Comparison of ENCODE assay signal across 27 cellular contexts in the genomic region with DNA sequence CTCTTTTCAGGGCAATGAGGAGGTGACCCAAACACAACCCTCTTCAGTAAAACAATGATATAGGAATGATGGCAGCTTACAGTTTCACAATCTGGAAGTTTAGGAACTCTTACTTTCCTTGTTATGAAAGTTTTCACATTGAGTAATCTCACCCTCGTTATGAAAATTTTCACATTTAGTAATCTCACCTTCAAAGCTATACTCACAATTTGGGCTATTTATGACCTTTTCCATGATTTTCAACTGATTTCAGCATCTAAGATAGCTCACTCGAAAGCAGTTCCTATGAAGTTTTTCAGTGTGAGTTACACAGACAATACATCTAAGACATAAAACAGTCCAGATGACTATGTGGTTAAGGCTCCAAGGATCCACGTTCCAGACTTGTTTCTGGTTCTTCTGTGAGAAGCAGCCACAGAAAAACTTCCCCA. TPM values are rescaled to one million over a fixed set of nuclear protein-coding genes. Genes with fewer than 3 reads are reported as not detected.
DNase-seq lines count a peak whose midpoint lies in the region; ATAC-seq lines count a peak whose summit lies in the region.
"Had no signal": no experiment of that assay in that cellular context is flagged by ENCODE, and none has a peak within 500 bp of the region (broad histone marks: within the 10 kb centered on the region; RNA-seq: fewer than 3 reads in every experiment).

No MANE protein-coding gene starts in this region.

- H3K27me3 Mint-ChIP-seq in activated T-helper 2 cell treated with anti-CD3 and anti-CD28 coated beads, Interferon-gamma antibody, Interleukin-2, Interleukin-4, amounts not matched to agents 10 μg/mL and 5 μg/mL and 100 μg/mL, durations not matched to agents 14 hours and 24 hours and 36 hours (ENCODE audit: low read depth): peaks cover 41% of the 10 kb centered on the region

- H3K4me1 Mint-ChIP-seq in activated T-helper 2 cell treated with anti-CD3 and anti-CD28 coated beads, Interferon-gamma antibody, Interleukin-2, Interleukin-4, amounts not matched to agents 10 μg/mL and 5 μg/mL and 100 μg/mL, durations not matched to agents 14 hours and 24 hours and 36 hours (ENCODE audit: low read depth): peaks cover 18% of the 10 kb centered on the region

- H3K9me2 ChIP-seq in GM23248 (ENCODE audit: insufficient read depth): no peaks in the 10 kb centered on the region

- DNase-seq in AG08395 (ENCODE audit: low spot score) (peak; percentile 75), GM23248 (peak; percentile 89), adipocyte (ENCODE audit: low read depth) (peak; percentile 74), hepatic stellate cell (ENCODE audit: low spot score) (peak; percentile 64), middle frontal gyrus (ENCODE audit: extremely low spot score, low spot score) (no peak)
- DNase-seq in activated T-helper 2 cell treated with anti-CD3 and anti-CD28 coated beads, Interferon-gamma antibody, Interleukin-2, Interleukin-4, amounts not matched to agents 10 μg/mL and 5 μg/mL and 100 μg/mL, durations not matched to agents 14 hours and 24 hours and 36 hours (ENCODE audit: low spot score): no peak
- DNase-seq: activated CD4-positive, alpha-beta T cell treated with anti-CD3 and anti-CD28 coated beads, Interleukin-2, amount 10 ng/mL, durations not matched to agents 24 days and 14 days; activated CD8-positive, alpha-beta memory T cell treated with anti-CD3 and anti-CD28 coated beads, Interleukin-2, amount 10 ng/mL, durations not matched to agents 7 days and 5 days; body of pancreas; effector CD8-positive, alpha-beta T cell; erythroblast; glutamatergic neuron; H9; naive thymus-derived CD4-positive, alpha-beta T cell; NCI-H146; NCI-H2171; NCI-H524 treated with DMSO at 0.1 percent for 48 hours; pancreas; right lobe of liver; stimulated activated CD8-positive, alpha-beta memory T cell treated with anti-CD3 and anti-CD28 coated beads, Interleukin-4, amount 100 ng/mL, for 48 hours; upper lobe of left lung had no signal

- no peak overlapping the region for H3K27ac Mint-ChIP-seq in activated T-helper 2 cell treated with anti-CD3 and anti-CD28 coated beads, Interferon-gamma antibody, Interleukin-2, Interleukin-4, amounts not matched to agents 10 μg/mL and 5 μg/mL and 100 μg/mL, durations not matched to agents 14 hours and 24 hours and 36 hours
- H3K27ac Mint-ChIP-seq: activated CD4-positive, alpha-beta T cell treated with anti-CD3 and anti-CD28 coated beads, Interleukin-2, amount 10 ng/mL, durations not matched to agents 24 days and 14 days; activated CD8-positive, alpha-beta memory T cell treated with anti-CD3 and anti-CD28 coated beads, Interleukin-2, amount 10 ng/mL, durations not matched to agents 7 days and 5 days; activated naive CD4-positive, alpha-beta T cell treated with anti-CD3 and anti-CD28 coated beads, Interleukin-2, amount 50 U/mL, for 24 hours; activated T-helper 1 cell treated with anti-CD3 and anti-CD28 coated beads, Interleukin-12 subunit alpha, Interleukin-12 subunit beta, Interleukin-2, Interleukin-4 antibody, amounts not matched to agents 30 ng/mL and 10 ng/mL and 1 ng/mL, durations not matched to agents 14 hours and 24 hours and 36 hours; H9; memory B cell; naive thymus-derived CD4-positive, alpha-beta T cell had no signal

- in situ Hi-C loops in GM23248 (cut with MboI): no loop called here

- H3K36me3 Mint-ChIP-seq in activated T-helper 2 cell treated with anti-CD3 and anti-CD28 coated beads, Interferon-gamma antibody, Interleukin-2, Interleukin-4, amounts not matched to agents 10 μg/mL and 5 μg/mL and 100 μg/mL, durations not matched to agents 14 hours and 24 hours and 36 hours (ENCODE audit: low read depth): no peaks in the 10 kb centered on the region
- H3K36me3 Mint-ChIP-seq: activated CD8-positive, alpha-beta memory T cell treated with anti-CD3 and anti-CD28 coated beads, Interleukin-2, amount 10 ng/mL, durations not matched to agents 7 days and 5 days had no signal

- H3K27me3 ChIP-seq in GM23248 (replicated peaks; ENCODE audit: insufficient read depth) (no peaks in the 10 kb centered on the region), adipocyte (replicated peaks; ENCODE audit: control insufficient read depth, insufficient read depth, low read length) (peaks cover 9% of the 10 kb centered on the region)
- H3K27me3 ChIP-seq: body of pancreas, pancreas, right lobe of liver, upper lobe of left lung had no signal

- H4K20me1 ChIP-seq in GM23248 (ENCODE audit: insufficient read depth): no peaks in the 10 kb centered on the region

- peaks cover 43% of the 10 kb centered on the region for H3K4me1 ChIP-seq in GM23248 (ENCODE audit: insufficient read depth)
- H3K4me1 ChIP-seq in adipocyte (ENCODE audit: control insufficient read depth, insufficient read depth, low read length): peaks cover 15% of the 10 kb centered on the region
- H3K4me1 ChIP-seq: right lobe of liver, upper lobe of left lung had no signal

- peak overlapping the region; percentile 18 for H2AFZ ChIP-seq in GM23248

- peak overlapping the region; percentile 54 for H3K4me3 ChIP-seq in GM23248
- H3K4me3 ChIP-seq in adipocyte (ENCODE audit: low read length): no peak overlapping the region
- H3K4me3 ChIP-seq: body of pancreas, pancreas, right lobe of liver, upper lobe of left lung had no signal

- peaks cover 1% of the 10 kb centered on the region for H3K9me3 Mint-ChIP-seq in activated T-helper 2 cell treated with anti-CD3 and anti-CD28 coated beads, Interferon-gamma antibody, Interleukin-2, Interleukin-4, amounts not matched to agents 10 μg/mL and 5 μg/mL and 100 μg/mL, durations not matched to agents 14 hours and 24 hours and 36 hours
- H3K9me3 Mint-ChIP-seq: activated naive CD4-positive, alpha-beta T cell treated with anti-CD3 and anti-CD28 coated beads, Interleukin-2, amount 50 U/mL, for 24 hours; H9 had no signal

- no peak overlapping the region for H3K4me3 Mint-ChIP-seq in activated T-helper 2 cell treated with anti-CD3 and anti-CD28 coated beads, Interferon-gamma antibody, Interleukin-2, Interleukin-4, amounts not matched to agents 10 μg/mL and 5 μg/mL and 100 μg/mL, durations not matched to agents 14 hours and 24 hours and 36 hours (ENCODE audit: low read depth)
- H3K4me3 Mint-ChIP-seq: activated CD4-positive, alpha-beta T cell treated with anti-CD3 and anti-CD28 coated beads, Interleukin-2, amount 10 ng/mL, durations not matched to agents 24 days and 14 days; activated CD8-positive, alpha-beta memory T cell treated with anti-CD3 and anti-CD28 coated beads, Interleukin-2, amount 10 ng/mL, durations not matched to agents 7 days and 5 days; activated naive CD4-positive, alpha-beta T cell treated with anti-CD3 and anti-CD28 coated beads, Interleukin-2, amount 50 U/mL, for 24 hours; activated T-helper 1 cell treated with anti-CD3 and anti-CD28 coated beads, Interleukin-12 subunit alpha, Interleukin-12 subunit beta, Interleukin-2, Interleukin-4 antibody, amounts not matched to agents 30 ng/mL and 10 ng/mL and 1 ng/mL, durations not matched to agents 14 hours and 24 hours and 36 hours; H9; memory B cell; naive thymus-derived CD4-positive, alpha-beta T cell had no signal

- no peaks in the 10 kb centered on the region for H3K79me2 ChIP-seq in GM23248 (ENCODE audit: insufficient read depth)

- intact Hi-C loops in activated T-helper 2 cell treated with anti-CD3 and anti-CD28 coated beads, Interferon-gamma antibody, Interleukin-2, Interleukin-4, amounts not matched to agents 10 μg/mL and 5 μg/mL and 100 μg/mL, durations not matched to agents 14 hours and 24 hours and 36 hours (cut with micrococcal nuclease): no loop called here

- H3K9ac ChIP-seq in GM23248: peak overlapping the region; percentile 57
- no peak overlapping the region for H3K9ac ChIP-seq in adipocyte (ENCODE audit: low read length)

- 10 to 11% methylated on average over 3 of the region's 3 CpGs for WGBS in GM23248 (ENCODE audit: low coverage in 1 of 2, low lambda C conversion rate in 2 of 2, missing lambda C conversion rate in 2 of 2), 2 experiments

- H3K9me3 ChIP-seq in GM23248 (ENCODE audit: low read depth) (no peaks in the 10 kb centered on the region), adipocyte (ENCODE audit: control insufficient read depth, low read length) (peaks cover 1% of the 10 kb centered on the region)
- H3K9me3 ChIP-seq: body of pancreas, pancreas, right lobe of liver, upper lobe of left lung had no signal

- H3K4me2 ChIP-seq in GM23248 (ENCODE audit: unreplicated experiment): peak overlapping the region; percentile 53

- ATAC-seq in HG02623 (IDR thresholded peaks at IDR 0.05; ENCODE audit: unreplicated experiment) (no peak), GM21786 (IDR thresholded peaks at IDR 0.05; ENCODE audit: unreplicated experiment) (no peak)
- ATAC-seq: activated CD8-positive, alpha-beta memory T cell treated with anti-CD3 and anti-CD28 coated beads, Interleukin-2, amount 10 ng/mL, durations not matched to agents 7 days and 5 days; body of pancreas; naive thymus-derived CD4-positive, alpha-beta T cell; pancreas; right lobe of liver; Right ventricle myocardium inferior had no signal

- H3K36me3 ChIP-seq in GM23248 (ENCODE audit: low read depth) (no peaks in the 10 kb centered on the region), adipocyte (ENCODE audit: control insufficient read depth, insufficient read depth, low read length, severe bottlenecking) (no peaks in the 10 kb centered on the region)
- H3K36me3 ChIP-seq: pancreas, right lobe of liver, upper lobe of left lung had no signal

- H3K27ac ChIP-seq in GM23248: peak overlapping the region; percentile 75
- H3K27ac ChIP-seq: body of pancreas, pancreas, right lobe of liver, upper lobe of left lung had no signal

- H3F3A ChIP-seq in GM23248 (ENCODE audit: insufficient read depth): peaks cover 37% of the 10 kb centered on the region

RNA-seq across cellular contexts. Expression of a gene that starts 57.1 kb away (rescaled TPM):
- total RNA-seq in GM23248 (2014; rRNA removed; shearing (Covaris generic)): 50.0 and 53.9 TPM in 2 replicates
- 8.0 and 8.5 TPM in 2 replicates for polyA plus RNA-seq in GM23248 (2016; fragmentation: Nextera tagmentation; extraction: Ambion mirVana)
- total RNA-seq in activated T-helper 2 cell treated with anti-CD3 and anti-CD28 coated beads, Interferon-gamma antibody, Interleukin-2, Interleukin-4, amounts not matched to agents 10 μg/mL and 5 μg/mL and 100 μg/mL, durations not matched to agents 14 hours and 24 hours and 36 hours: 0.11 and 0.25 TPM in 2 replicates
- total RNA-seq: body of pancreas, right lobe of liver, Right ventricle myocardium inferior had no signal
- polyA plus RNA-seq: naive thymus-derived CD4-positive, alpha-beta T cell had no signal

Comparison
In these comparisons a context has a peak if more than half of its experiments do, and no peak if none do; other contexts are left out.
1. DNase-seq: peak in AG08395 (single experiment), GM23248 (single experiment), adipocyte (single experiment) and hepatic stellate cell (single experiment); none in middle frontal gyrus (single experiment) and activated T-helper 2 cell treated with anti-CD3 and anti-CD28 coated beads, Interferon-gamma antibody, Interleukin-2, Interleukin-4, amounts not matched to agents 10 μg/mL and 5 μg/mL and 100 μg/mL, durations not matched to agents 14 hours and 24 hours and 36 hours (single experiment).
2. RNA of a gene that starts 57.1 kb away (total RNA-seq): 50.0 to 53.9 TPM in GM23248; 0.11 to 0.25 TPM in activated T-helper 2 cell treated with anti-CD3 and anti-CD28 coated beads, Interferon-gamma antibody, Interleukin-2, Interleukin-4, amounts not matched to agents 10 μg/mL and 5 μg/mL and 100 μg/mL, durations not matched to agents 14 hours and 24 hours and 36 hours; every median in the first group is over 10 times any median in the second.